Comparison of ENCODE assay signal across 26 cellular contexts in the genomic region with DNA sequence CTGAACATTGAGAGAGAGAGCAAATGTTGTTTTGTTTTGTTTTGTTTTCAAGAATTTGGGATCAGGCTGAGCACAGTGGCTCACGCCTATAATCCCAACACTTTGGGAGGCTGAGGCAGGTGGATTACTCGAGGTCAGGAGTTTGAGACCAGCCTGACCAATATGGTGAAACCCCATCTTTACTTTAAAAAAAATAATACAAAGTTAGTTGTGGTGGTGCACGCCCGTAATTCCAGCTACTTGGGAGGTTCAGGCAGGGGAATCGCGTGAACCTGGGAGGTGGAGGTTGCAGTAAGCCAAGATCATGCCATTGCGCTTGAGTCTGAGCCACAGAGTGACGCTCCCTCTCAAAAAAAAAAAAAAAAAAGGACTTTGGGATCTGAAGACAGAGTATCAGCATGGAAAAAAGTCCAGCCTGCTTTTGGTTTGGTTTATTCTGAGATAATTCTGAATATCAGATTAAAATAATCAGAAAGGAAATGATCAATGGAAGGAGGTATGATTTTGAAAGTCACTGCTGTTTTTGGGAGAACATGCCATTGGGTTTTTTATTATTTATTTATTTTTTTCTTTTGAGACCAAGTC. TPM values are rescaled to one million over a fixed set of nuclear protein-coding genes. Genes with fewer than 3 reads are reported as not detected.
DNase-seq lines count a peak whose midpoint lies in the region; ATAC-seq, FAIRE-seq and TF ChIP-seq lines count a peak whose summit lies in the region.
"Had no signal": no experiment of that assay in that cellular context is flagged by ENCODE, and none has a peak within 500 bp of the region (broad histone marks: within the 10 kb centered on the region; RNA-seq: fewer than 3 reads in every experiment).

No MANE protein-coding gene starts in this region.

- H3K36me3 Mint-ChIP-seq in progenitor cell of endocrine pancreas (ENCODE audit: insufficient read depth) = no peaks in the 10 kb centered on the region
- H3K36me3 Mint-ChIP-seq: CD14-positive monocyte had no signal

- peak overlapping the region; percentile 84 for H3K27ac Mint-ChIP-seq in progenitor cell of endocrine pancreas
- H3K27ac Mint-ChIP-seq: CD14-positive monocyte; CD4-positive, alpha-beta T cell; HFFc6 had no signal

- TF ChIP-seq EP300 in A549 (IDR thresholded peaks at IDR 0.05) (no peak), HepG2 (IDR thresholded peaks at IDR 0.05; ENCODE audit: low read depth in 2 of 2, low read length in 2 of 2) (no peak), HepG2 (CRISPR knock-in tag; IDR thresholded peaks at IDR 0.05; ENCODE audit: borderline replicate concordance) (no peak)

- TF ChIP-seq RAD21 in A549 (conservative IDR thresholded peaks at IDR 0.05 in 1 of 2, IDR thresholded peaks at IDR 0.05 in 1 of 2) (no peak), HepG2 (CRISPR knock-in tag; IDR thresholded peaks at IDR 0.05) (no peak)

- ATAC-seq in A549 (no peak), PC-3 (no peak), HepG2 (no peak)

- 62% methylated on average over 8 of the region's 8 CpGs for whole genome bisulfite sequencing in A549 (ENCODE audit: missing lambda C conversion rate)
- 37% methylated on average over 8 of the region's 8 CpGs for WGBS in HepG2 (ENCODE audit: low lambda C conversion rate)

- H3K4me3 ChIP-seq in A549 = no peak overlapping the region
- H3K4me3 ChIP-seq in PC-3 (ENCODE audit: low read length) = no peak overlapping the region
- peak overlapping the region in 1 of 3 experiments; percentile 19; a peak in 1 of 6 replicates for H3K4me3 ChIP-seq in HepG2 (replicated peaks in 1 of 3; ENCODE audit: insufficient read depth in 1 of 3, low read depth in 2 of 3, low read length in 3 of 3)
- H3K4me3 ChIP-seq in coronary artery = no peak overlapping the region
- H3K4me3 ChIP-seq: BLaER1 treated with 17β-estradiol and CSF1 and Interleukin-3, amounts not matched to agents 10 nM and 100 nM; GM12878; HAP-1 had no signal

- H3K4me1 Mint-ChIP-seq in progenitor cell of endocrine pancreas (ENCODE audit: low read depth) = peaks cover 37% of the 10 kb centered on the region
- H3K4me1 Mint-ChIP-seq: CD14-positive monocyte had no signal

- H3K4me1 ChIP-seq in A549 = peaks cover 20% of the 10 kb centered on the region; the same call in 2 of the 3 replicates
- 0 out of 2 replicates have a peak, but pooled peaks cover 4% of the 10 kb centered on the region for H3K4me1 ChIP-seq in PC-3 (ENCODE audit: insufficient read depth, low read length)
- peaks cover 78% of the 10 kb centered on the region for H3K4me1 ChIP-seq in HepG2 (ENCODE audit: insufficient read depth, low read length)
- H3K4me1 ChIP-seq: BE2C, HAP-1 had no signal

- TF ChIP-seq CTCF in A549 (IDR thresholded peaks at IDR 0.05) (no peak), PC-3 (conservative IDR thresholded peaks at IDR 0.05; ENCODE audit: low read depth, low read length) (no peak), HepG2 (CRISPR knock-in tag; IDR thresholded peaks at IDR 0.05) (no peak), progenitor cell of endocrine pancreas (IDR thresholded peaks at IDR 0.05; ENCODE audit: unreplicated experiment) (no peak), coronary artery (IDR thresholded peaks at IDR 0.05) (no peak)

- no peaks in the 10 kb centered on the region for H3K9me3 ChIP-seq in A549
- no peaks in the 10 kb centered on the region for H3K9me3 ChIP-seq in PC-3 (ENCODE audit: low read length)
- H3K9me3 ChIP-seq in HepG2 (ENCODE audit: low read length) = no peaks in the 10 kb centered on the region
- H3K9me3 ChIP-seq: BE2C; BLaER1 treated with 17β-estradiol and CSF1 and Interleukin-3, amounts not matched to agents 10 nM and 100 nM; HAP-1 had no signal

- H3K4me2 ChIP-seq in A549 = peak overlapping the region; percentile 49
- no peak overlapping the region for H3K4me2 ChIP-seq in PC-3 (ENCODE audit: low read length)
- H3K4me2 ChIP-seq in HepG2 (ENCODE audit: low read depth, low read length) = peak overlapping the region; percentile 66

- H4K20me1 ChIP-seq in PC-3 (ENCODE audit: low read length) (no peaks in the 10 kb centered on the region), HepG2 (ENCODE audit: insufficient read depth, low read length) (no peaks in the 10 kb centered on the region)
- H4K20me1 ChIP-seq: BLaER1 treated with 17β-estradiol and CSF1 and Interleukin-3, amounts not matched to agents 10 nM and 100 nM had no signal

- H3K9ac ChIP-seq in PC-3 (ENCODE audit: low read length) = no peak overlapping the region; the same call in 1 of the 2 replicates
- H3K9ac ChIP-seq in HepG2 (ENCODE audit: insufficient read depth, low read depth, low read length) = peak overlapping the region; percentile 77
- H3K9ac ChIP-seq: BLaER1 treated with 17β-estradiol and CSF1 and Interleukin-3, amounts not matched to agents 10 nM and 100 nM had no signal

- H2AFZ ChIP-seq in PC-3 (ENCODE audit: low read length) (no peak overlapping the region), HepG2 (ENCODE audit: low read length) (no peak overlapping the region)

- no peaks in the 10 kb centered on the region for H3K79me2 ChIP-seq in PC-3 (ENCODE audit: low read length)
- H3K79me2 ChIP-seq in HepG2 (ENCODE audit: insufficient read depth, low read length) = peaks cover 40% of the 10 kb centered on the region

- TF ChIP-seq POLR2A in A549 (IDR thresholded peaks at IDR 0.05; ENCODE audit: low read length) = no peak
- no peak; a peak in 1 of 4 replicates for TF ChIP-seq POLR2A in HepG2 (IDR thresholded peaks at IDR 0.05; ENCODE audit: insufficient read depth in 1 of 2, low read depth in 2 of 2, low read length in 2 of 2)

- H3K36me3 ChIP-seq in PC-3 (ENCODE audit: low read depth, low read length) (no peaks in the 10 kb centered on the region), HepG2 (replicated peaks in 1 of 2; ENCODE audit: control insufficient read depth in 1 of 2, insufficient read depth in 2 of 2, low read length in 2 of 2) (peaks cover 0 to 7% of the 10 kb centered on the region in 2 experiments; a peak in 2 of 5 replicates)
- H3K36me3 ChIP-seq: BE2C; BLaER1 treated with 17β-estradiol and CSF1 and Interleukin-3, amounts not matched to agents 10 nM and 100 nM; HAP-1 had no signal

- no peaks in the 10 kb centered on the region for H3F3A ChIP-seq in PC-3 (ENCODE audit: low read length, unreplicated experiment)

- H3K9me2 ChIP-seq in PC-3 (replicated peaks; ENCODE audit: low read length) = no peaks in the 10 kb centered on the region

- FAIRE-seq in A549 (lab: Jason Lieb, UNC) = no peak
- FAIRE-seq in HepG2 (lab: Jason Lieb, UNC) = no peak
- FAIRE-seq: A204.1, D721Med, GM12878, H54 had no signal

- BruUV-seq in PC-3 (replicated peaks; lab: Mats Ljungman, UMichigan) = no TSS peak
- BruUV-seq in HepG2 (replicated peaks; lab: Mats Ljungman, UMichigan) = no TSS peak

- POLR2A ChIA-PET in A549 (lab: Yijun Ruan, JAX) = interaction anchor here (1.2 kb wide), 1 partner anchor 117 kb away, joined by 3 read pairs; the partner anchor contains the start of gene TAF3
- POLR2A ChIA-PET in PC-3 (lab: Charles Lee; ENCODE audit: unreplicated experiment) = no interaction called here
- POLR2A ChIA-PET in HepG2 (lab: Yijun Ruan, JAX) = interaction anchor here (0.6 to 10.9 kb wide), 17 partner anchors 7 to 185 kb away, joined by 3 to 359 read pairs (median 8); partner anchors contain the start of genes ATP5F1C, ITIH5 and KIN

- intact Hi-C loops in PC-3 (cut with micrococcal nuclease) (no loop called here), HepG2 (cut with micrococcal nuclease; ENCODE audit: unreplicated experiment) (loop anchor here (2.0 to 10.0 kb wide), 2 partner anchors 94 to 168 kb away; no protein-coding TSS in a partner anchor)

- no peak overlapping the region for H3K4me3 Mint-ChIP-seq in progenitor cell of endocrine pancreas (ENCODE audit: low read depth)
- H3K4me3 Mint-ChIP-seq: CD14-positive monocyte; CD4-positive, alpha-beta T cell; HFFc6 had no signal

- no peaks in the 10 kb centered on the region for H3K27me3 Mint-ChIP-seq in progenitor cell of endocrine pancreas

- no peaks in the 10 kb centered on the region for H3K9me3 Mint-ChIP-seq in progenitor cell of endocrine pancreas (ENCODE audit: low read depth)
- H3K9me3 Mint-ChIP-seq: CD4-positive, alpha-beta T cell; HFFc6 had no signal

- H3K27me3 ChIP-seq in PC-3 (ENCODE audit: low read length) (0 out of 2 replicates have a peak, but pooled peaks cover 6% of the 10 kb centered on the region), HepG2 (ENCODE audit: control insufficient read depth in 1 of 2, insufficient read depth in 2 of 2, low read length in 2 of 2) (no peaks in the 10 kb centered on the region)
- H3K27me3 ChIP-seq: BLaER1 treated with 17β-estradiol and CSF1 and Interleukin-3, amounts not matched to agents 10 nM and 100 nM had no signal

- H3K27ac ChIP-seq in A549 = peak overlapping the region; percentile 71
- H3K27ac ChIP-seq in PC-3 (ENCODE audit: low read length) = peak overlapping the region; percentile 59
- H3K27ac ChIP-seq in HepG2 (ENCODE audit: extremely low read length, insufficient read depth, low read length) = peak overlapping the region; percentile 98
- H3K27ac ChIP-seq in coronary artery = no peak overlapping the region
- H3K27ac ChIP-seq: 22Rv1; BLaER1 treated with 17β-estradiol and CSF1 and Interleukin-3, amounts not matched to agents 10 nM and 100 nM had no signal

- CTCF ChIA-PET in A549 (lab: Yijun Ruan, JAX) = interaction anchor here (0.9 to 2.1 kb wide), 3 partner anchors 11 to 176 kb away, joined by 3 to 10 read pairs (median 3); no protein-coding TSS in a partner anchor
- CTCF ChIA-PET in PC-3 (lab: Charles Lee) = no interaction called here
- CTCF ChIA-PET in HepG2 (lab: Yijun Ruan, JAX; ENCODE audit: low intra/inter-chr PET ratio, low total read pairs) = interaction anchor here (1.1 kb wide), 1 partner anchor 14 kb away, joined by 3 read pairs; no protein-coding TSS in a partner anchor

- DNase-seq in A549 (ENCODE audit: low read depth in 1 of 2, low spot score in 1 of 2) (no peak), PC-3 (no peak), HepG2 (ENCODE audit: low spot score) (no peak), progenitor cell of endocrine pancreas (ENCODE audit: low spot score, unreplicated experiment) (no peak), NCI-H2107 treated with DMSO at 0.1 percent for 48 hours (lab: John Stamatoyannopoulos, UW; ENCODE audit: unreplicated experiment) (no peak), coronary artery (ENCODE audit: low spot score) (no peak), globus pallidus (ENCODE audit: low spot score) (no peak)
- DNase-seq: ACHN; AML-193; BE2C; CD4-positive, alpha-beta T cell; COR-L47; DMS 273 treated with DMSO at 0.1 percent for 48 hours; DMS79; EL; GDM1; GOT3; HFFc6 had no signal

- in situ Hi-C loops in HepG2 (cut with HindIII; ENCODE audit: extremely low pct_ligation_motif_present, low pct_unique_long_range_greater_than_20kb) = no loop called here

RNA-seq across cellular contexts. Expression of gene ITIH2, which starts 1.9 kb away (rescaled TPM):
- polyA plus RNA-seq in A549 (2011; rRNA removed) = 0.54 and 0.83 TPM in 2 replicates
- polyA plus RNA-seq in A549 (2012; cell fraction: cytosol; rRNA removed) = 0.03 TPM in 2 replicates
- 0.05 TPM in 2 replicates for polyA plus RNA-seq in A549 (2012; cell fraction: nucleus; rRNA removed)
- polyA plus RNA-seq in A549 (2017; fragmentation: RNase III; extraction: RNeasy Plus Mini Kit Qiagen cat#74134 plus additional on column Dnase treatment) = 0.31 to 0.34 TPM (median 0.32 TPM) in 3 replicates
- polyA minus RNA-seq in A549 (2011; rRNA and poly(A)+ RNA removed) = 0.34 and 0.66 TPM in 2 replicates
- not detected in 2 replicates for total RNA-seq in PC-3 (2014; rRNA removed)
- total RNA-seq in HepG2 (2016; rRNA removed; fragmentation: Illumina TruSeq; extraction: Trizol) = 603 and 1,197 TPM in 2 replicates
- total RNA-seq in HepG2 (2016; cell fraction: cytosol; rRNA removed; fragmentation: Illumina TruSeq; extraction: Trizol; ENCODE audit: low read depth) = 49.3 and 57.5 TPM in 2 replicates
- total RNA-seq in HepG2 (2016; cell fraction: insoluble cytoplasmic fraction; rRNA removed; fragmentation: Illumina TruSeq; extraction: Trizol) = 560 and 1,175 TPM in 2 replicates
- total RNA-seq in HepG2 (2016; cell fraction: membrane; rRNA removed; fragmentation: Illumina TruSeq; extraction: Trizol) = 127 and 151 TPM in 2 replicates
- total RNA-seq in HepG2 (2016; cell fraction: nucleus; rRNA removed; fragmentation: Illumina TruSeq; extraction: Trizol) = 929 and 1,111 TPM in 2 replicates
- polyA plus RNA-seq in HepG2 (2011; rRNA removed) = 1,427 and 1,430 TPM in 2 replicates
- 1,054 and 1,367 TPM in 2 replicates for polyA plus RNA-seq in HepG2 (2011; cell fraction: cytosol; rRNA removed)
- polyA plus RNA-seq in HepG2 (2011; cell fraction: nucleus; rRNA removed) = 619 and 697 TPM in 2 replicates
- 1,282 and 1,626 TPM in 2 replicates for polyA plus RNA-seq in HepG2 (2012)
- 51.7 and 58.6 TPM in 2 replicates for polyA plus RNA-seq in HepG2 (2016; cell fraction: cytosol; fragmentation: Illumina TruSeq; extraction: Trizol; ENCODE audit: low read depth)
- 462 and 464 TPM in 2 replicates for polyA plus RNA-seq in HepG2 (2016; cell fraction: insoluble cytoplasmic fraction; fragmentation: Illumina TruSeq; extraction: Trizol; ENCODE audit: low read depth)
- polyA plus RNA-seq in HepG2 (2016; cell fraction: membrane; fragmentation: Illumina TruSeq; extraction: Trizol; ENCODE audit: low read depth) = 94.8 and 114 TPM in 2 replicates
- polyA plus RNA-seq in HepG2 (2016; cell fraction: nucleus; fragmentation: Illumina TruSeq; extraction: Trizol; ENCODE audit: insufficient read depth, low read depth) = 923 and 981 TPM in 2 replicates
- polyA minus RNA-seq in HepG2 (2011; rRNA and poly(A)+ RNA removed; ENCODE audit: low replicate concordance) = 0.26 and 658 TPM in 2 replicates
- 661 and 1,052 TPM in 2 replicates for polyA minus RNA-seq in HepG2 (2011; cell fraction: cytosol; rRNA and poly(A)+ RNA removed)
- 465 and 707 TPM in 2 replicates for polyA minus RNA-seq in HepG2 (2011; cell fraction: nucleus; rRNA and poly(A)+ RNA removed)
- total RNA-seq in progenitor cell of endocrine pancreas = 4.6 and 4.9 TPM in 2 replicates
- total RNA-seq: CD4-positive, alpha-beta T cell; HFFc6 had no signal
- polyA plus RNA-seq: CD14-positive monocyte had no signal

RNA-seq across cellular contexts. Expression of gene ITIH5, which starts 34.5 kb away (rescaled TPM):
- polyA plus RNA-seq in A549 (2011; rRNA removed) (0.05 and 0.09 TPM in 2 replicates), A549 (2017; fragmentation: RNase III; extraction: RNeasy Plus Mini Kit Qiagen cat#74134 plus additional on column Dnase treatment) (0.03 to 0.05 TPM (median 0.05 TPM) in 3 replicates), HepG2 (2011; rRNA removed) (4.7 and 6.0 TPM in 2 replicates)
- 0.01 and 0.03 TPM in 2 replicates for polyA plus RNA-seq in A549 (2012; cell fraction: cytosol; rRNA removed)
- polyA plus RNA-seq in A549 (2012; cell fraction: nucleus; rRNA removed) = 0.04 and 0.17 TPM in 2 replicates
- polyA minus RNA-seq in A549 (2011; rRNA and poly(A)+ RNA removed) = 0.17 and 0.54 TPM in 2 replicates
- total RNA-seq in PC-3 (2014; rRNA removed) (not detected in 2 replicates), HepG2 (2016; rRNA removed; fragmentation: Illumina TruSeq; extraction: Trizol) (3.5 and 8.9 TPM in 2 replicates), progenitor cell of endocrine pancreas (1.5 and 2.3 TPM in 2 replicates)
- 1.2 and 1.9 TPM in 2 replicates for total RNA-seq in HepG2 (2016; cell fraction: cytosol; rRNA removed; fragmentation: Illumina TruSeq; extraction: Trizol; ENCODE audit: low read depth)
- 3.6 and 9.0 TPM in 2 replicates for total RNA-seq in HepG2 (2016; cell fraction: insoluble cytoplasmic fraction; rRNA removed; fragmentation: Illumina TruSeq; extraction: Trizol)
- total RNA-seq in HepG2 (2016; cell fraction: membrane; rRNA removed; fragmentation: Illumina TruSeq; extraction: Trizol) = 1.2 and 1.5 TPM in 2 replicates
- 6.8 and 9.1 TPM in 2 replicates for total RNA-seq in HepG2 (2016; cell fraction: nucleus; rRNA removed; fragmentation: Illumina TruSeq; extraction: Trizol)
- polyA plus RNA-seq in HepG2 (2011; cell fraction: cytosol; rRNA removed) = 3.9 and 4.7 TPM in 2 replicates
- polyA plus RNA-seq in HepG2 (2011; cell fraction: nucleus; rRNA removed) = 3.7 and 4.5 TPM in 2 replicates
- polyA plus RNA-seq in HepG2 (2012) = 2.4 and 4.5 TPM in 2 replicates
- 0.32 and 0.36 TPM in 2 replicates for polyA plus RNA-seq in HepG2 (2016; cell fraction: cytosol; fragmentation: Illumina TruSeq; extraction: Trizol; ENCODE audit: low read depth)
- polyA plus RNA-seq in HepG2 (2016; cell fraction: insoluble cytoplasmic fraction; fragmentation: Illumina TruSeq; extraction: Trizol; ENCODE audit: low read depth) = 2.9 and 3.3 TPM in 2 replicates
- 0.55 and 0.68 TPM in 2 replicates for polyA plus RNA-seq in HepG2 (2016; cell fraction: membrane; fragmentation: Illumina TruSeq; extraction: Trizol; ENCODE audit: low read depth)
- 10.8 and 11.6 TPM in 2 replicates for polyA plus RNA-seq in HepG2 (2016; cell fraction: nucleus; fragmentation: Illumina TruSeq; extraction: Trizol; ENCODE audit: insufficient read depth, low read depth)
- 2.9 TPM in 1 of 2 replicates, not detected in the other for polyA minus RNA-seq in HepG2 (2011; rRNA and poly(A)+ RNA removed; ENCODE audit: low replicate concordance)
- 1.5 and 2.2 TPM in 2 replicates for polyA minus RNA-seq in HepG2 (2011; cell fraction: cytosol; rRNA and poly(A)+ RNA removed)
- 1.9 and 2.1 TPM in 2 replicates for polyA minus RNA-seq in HepG2 (2011; cell fraction: nucleus; rRNA and poly(A)+ RNA removed)
- total RNA-seq: CD4-positive, alpha-beta T cell; HFFc6 had no signal
- polyA plus RNA-seq: CD14-positive monocyte had no signal

Comparison
In these comparisons a context has a peak if more than half of its experiments do, and no peak if none do; other contexts are left out.
1. H3K27ac ChIP-seq: peak in A549 (2 of 2), PC-3 (single experiment) and HepG2 (single experiment); none in coronary artery (0 of 2).
2. Of the 38 proteins assayed by ChIP-seq in both HepG2 and A549: peak only in HepG2: CHD4 and KDM1A; only in A549: none; in both: none; in neither: 36.